Comparison of ENCODE assay signal across 16 cellular contexts in genomic region chr10:76388321-76388720, GRCh38.
A peak's percentile ranks its signal among the peaks of the same experiment; 100 is the strongest.
DNase-seq lines count a peak whose midpoint lies in the region; ATAC-seq, FAIRE-seq and TF ChIP-seq lines count a peak whose summit lies in the region.
"Had no signal": no experiment of that assay in that cellular context is flagged by ENCODE, and none has a peak within 500 bp of the region (broad histone marks: within the 10 kb centered on the region; RNA-seq: fewer than 3 reads in every experiment).

No MANE protein-coding gene starts in this region.

- no peaks in the 10 kb centered on the region for H3K36me3 ChIP-seq in bronchial epithelial cell (ENCODE audit: control insufficient read depth, insufficient read depth, low read length)
- H3K36me3 ChIP-seq in osteoblast (ENCODE audit: insufficient read depth, low read length): no peaks in the 10 kb centered on the region
- no peaks in the 10 kb centered on the region for H3K36me3 ChIP-seq in left ventricle myocardium inferior
- H3K36me3 ChIP-seq in suprapubic skin: no peaks in the 10 kb centered on the region
- H3K36me3 ChIP-seq in MM.1S (replicated peaks; ENCODE audit: insufficient read depth, low read length): no peaks in the 10 kb centered on the region

- TF ChIP-seq POLR2A in suprapubic skin (IDR thresholded peaks at IDR 0.05): no peak

- POLR2A ChIA-PET in activated CD8-positive, alpha-beta T cell treated with anti-CD3 and anti-CD28 coated beads, Interleukin-2, amount 10 ng/mL, durations not matched to agents 7 days and 5 days (lab: Charles Lee): no interaction called here

- H3K4me2 ChIP-seq in osteoblast (ENCODE audit: insufficient read depth, low read length): no peak overlapping the region
- H3K4me2 ChIP-seq in MM.1S (ENCODE audit: low read depth, low read length): no peak overlapping the region

- H4K20me1 ChIP-seq in osteoblast (ENCODE audit: insufficient read depth, low read length) (no peaks in the 10 kb centered on the region), MM.1S (ENCODE audit: insufficient read depth, low read length) (no peaks in the 10 kb centered on the region)

- H3K9me3 ChIP-seq in osteoblast (ENCODE audit: low read depth, low read length): no peaks in the 10 kb centered on the region
- H3K9me3 ChIP-seq in left ventricle myocardium inferior (replicated peaks): peaks cover 10% of the 10 kb centered on the region
- H3K9me3 ChIP-seq in suprapubic skin: no peaks in the 10 kb centered on the region
- no peaks in the 10 kb centered on the region for H3K9me3 ChIP-seq in MM.1S (replicated peaks; ENCODE audit: insufficient read depth, low read length)

- intact Hi-C loops in left ventricle myocardium inferior (cut with micrococcal nuclease): no loop called here

- H3K27me3 ChIP-seq in bronchial epithelial cell (ENCODE audit: control insufficient read depth, insufficient read depth, low read length) (no peaks in the 10 kb centered on the region), osteoblast (ENCODE audit: insufficient read depth, low read length) (no peaks in the 10 kb centered on the region), left ventricle myocardium inferior (ENCODE audit: low read depth) (no peaks in the 10 kb centered on the region), suprapubic skin (no peaks in the 10 kb centered on the region), MM.1S (replicated peaks; ENCODE audit: insufficient read depth, low read length) (no peaks in the 10 kb centered on the region)

- TF ChIP-seq CTCF in bronchial epithelial cell (IDR thresholded peaks at IDR 0.05; ENCODE audit: insufficient read depth, low read length, severe bottlenecking): no peak
- TF ChIP-seq CTCF in osteoblast (IDR thresholded peaks at IDR 0.05; ENCODE audit: extremely low read depth, low read depth, low read length): no peak
- no peak for TF ChIP-seq CTCF in left ventricle myocardium inferior (IDR thresholded peaks at IDR 0.05; ENCODE audit: borderline replicate concordance)
- TF ChIP-seq CTCF in suprapubic skin (IDR thresholded peaks at IDR 0.05): no peak
- TF ChIP-seq CTCF in MM.1S (IDR thresholded peaks at IDR 0.05; ENCODE audit: low read length): no peak

- no peaks in the 10 kb centered on the region for H3K27me3 Mint-ChIP-seq in activated CD8-positive, alpha-beta T cell treated with anti-CD3 and anti-CD28 coated beads, Interleukin-2, amount 10 ng/mL, durations not matched to agents 7 days and 5 days (ENCODE audit: low read depth)

- no peak for TF ChIP-seq EP300 in suprapubic skin (IDR thresholded peaks at IDR 0.05)

- no peaks in the 10 kb centered on the region for H3K4me1 Mint-ChIP-seq in activated CD8-positive, alpha-beta T cell treated with anti-CD3 and anti-CD28 coated beads, Interleukin-2, amount 10 ng/mL, durations not matched to agents 7 days and 5 days (ENCODE audit: low read depth)

- no peak overlapping the region for H3K27ac Mint-ChIP-seq in activated CD8-positive, alpha-beta T cell treated with anti-CD3 and anti-CD28 coated beads, Interleukin-2, amount 10 ng/mL, durations not matched to agents 7 days and 5 days

- no peak overlapping the region for H3K27ac ChIP-seq in osteoblast (ENCODE audit: low read depth, low read length)
- no peak overlapping the region for H3K27ac ChIP-seq in left ventricle myocardium inferior (replicated peaks)
- H3K27ac ChIP-seq in suprapubic skin: no peak overlapping the region
- H3K27ac ChIP-seq in MM.1S (ENCODE audit: low read length): no peak overlapping the region

- H3K79me2 ChIP-seq in osteoblast (ENCODE audit: insufficient read depth, low read length): no peaks in the 10 kb centered on the region
- no peaks in the 10 kb centered on the region for H3K79me2 ChIP-seq in MM.1S (ENCODE audit: low read length)

- H3K9me3 Mint-ChIP-seq in activated CD8-positive, alpha-beta T cell treated with anti-CD3 and anti-CD28 coated beads, Interleukin-2, amount 10 ng/mL, durations not matched to agents 7 days and 5 days (ENCODE audit: insufficient read depth): no peaks in the 10 kb centered on the region

- 83% methylated on average over 2 of the region's 2 CpGs for WGBS in suprapubic skin

- H3K4me1 ChIP-seq in osteoblast (ENCODE audit: insufficient read depth, low read length): peaks cover 11% of the 10 kb centered on the region
- H3K4me1 ChIP-seq in left ventricle myocardium inferior: no peaks in the 10 kb centered on the region
- H3K4me1 ChIP-seq in suprapubic skin: no peaks in the 10 kb centered on the region
- no peaks in the 10 kb centered on the region for H3K4me1 ChIP-seq in MM.1S (ENCODE audit: low read length)

- no peak for ATAC-seq in activated CD8-positive, alpha-beta T cell treated with anti-CD3 and anti-CD28 coated beads, Interleukin-2, amount 10 ng/mL, durations not matched to agents 7 days and 5 days

- CTCF ChIA-PET in activated CD8-positive, alpha-beta T cell treated with anti-CD3 and anti-CD28 coated beads, Interleukin-2, amount 10 ng/mL, durations not matched to agents 7 days and 5 days (lab: Charles Lee): no interaction called here

- DNase-seq in GM03348 (ENCODE audit: low spot score) (peak; percentile 19), MV-4-11 (lab: John Stamatoyannopoulos, UW) (peak; percentile 14), bronchial epithelial cell (ENCODE audit: low read depth) (no peak), osteoblast (ENCODE audit: insufficient read length, low spot score, missing footprints) (peak; percentile 18), left ventricle myocardium inferior (no peak), suprapubic skin (ENCODE audit: low spot score in 2 of 2) (no peak), MM.1S (no peak)
- DNase-seq in activated CD8-positive, alpha-beta T cell treated with anti-CD3 and anti-CD28 coated beads, Interleukin-2, amount 10 ng/mL, durations not matched to agents 7 days and 5 days: no peak
- DNase-seq: EL, H7, NCI-H1436, NCI-H2029 treated with DMSO at 0.1 percent for 48 hours, NCI-H2227 treated with DMSO at 0.1 percent for 48 hours, NCI-H526, OCI-M1 had no signal

- no peaks in the 10 kb centered on the region for H3K9me2 ChIP-seq in MM.1S (replicated peaks; ENCODE audit: insufficient read depth, low read length)

- no peak overlapping the region for H3K4me3 Mint-ChIP-seq in activated CD8-positive, alpha-beta T cell treated with anti-CD3 and anti-CD28 coated beads, Interleukin-2, amount 10 ng/mL, durations not matched to agents 7 days and 5 days

- no peak overlapping the region for H2AFZ ChIP-seq in osteoblast (ENCODE audit: low read length)
- H2AFZ ChIP-seq in MM.1S (ENCODE audit: low read length): no peak overlapping the region

- peak; percentile 47 for FAIRE-seq in bronchial epithelial cell (lab: Jason Lieb, UNC)
- FAIRE-seq: HepG2 had no signal

- H3K4me3 ChIP-seq in bronchial epithelial cell (ENCODE audit: low read depth, low read length) (no peak overlapping the region), osteoblast (ENCODE audit: insufficient read depth, low read length) (no peak overlapping the region), left ventricle myocardium inferior (no peak overlapping the region), suprapubic skin (no peak overlapping the region), MM.1S (ENCODE audit: low read length) (no peak overlapping the region)

- no peaks in the 10 kb centered on the region for H3K36me3 Mint-ChIP-seq in activated CD8-positive, alpha-beta T cell treated with anti-CD3 and anti-CD28 coated beads, Interleukin-2, amount 10 ng/mL, durations not matched to agents 7 days and 5 days (ENCODE audit: low read depth)

- H3F3A ChIP-seq in MM.1S (ENCODE audit: insufficient read depth, low read length): no peaks in the 10 kb centered on the region

- H3K9ac ChIP-seq in MM.1S (ENCODE audit: low read length): no peak overlapping the region

Comparison
In these comparisons a context has a peak if more than half of its experiments do, and no peak if none do; other contexts are left out.
1. DNase-seq: peak in GM03348 (single experiment), MV-4-11 (single experiment) and osteoblast (single experiment); none in bronchial epithelial cell (single experiment), left ventricle myocardium inferior (single experiment), suprapubic skin (0 of 2), activated CD8-positive, alpha-beta T cell treated with anti-CD3 and anti-CD28 coated beads, Interleukin-2, amount 10 ng/mL, durations not matched to agents 7 days and 5 days (single experiment) and MM.1S (single experiment).